In the genomic region with DNA sequence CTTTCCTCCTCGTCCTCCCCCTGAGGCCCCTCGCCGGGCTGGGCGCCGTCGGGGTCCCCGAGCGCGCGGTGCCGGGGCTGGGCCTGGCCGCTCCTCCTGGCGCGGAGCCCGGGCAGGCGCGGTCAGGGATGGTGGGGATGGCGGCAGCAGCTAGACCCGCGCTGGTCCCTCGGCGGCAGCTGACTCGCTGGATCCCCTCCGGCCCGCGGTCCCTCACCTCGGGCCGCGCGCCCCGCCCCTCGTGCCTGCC, we compare ENCODE assay signal across 8 cellular contexts. TPM values are rescaled to one million over a fixed set of nuclear protein-coding genes. Genes with fewer than 3 reads are reported as not detected.
DNase-seq lines count a peak whose midpoint lies in the region; TF ChIP-seq lines count a peak whose summit lies in the region.

A gene with protein sequence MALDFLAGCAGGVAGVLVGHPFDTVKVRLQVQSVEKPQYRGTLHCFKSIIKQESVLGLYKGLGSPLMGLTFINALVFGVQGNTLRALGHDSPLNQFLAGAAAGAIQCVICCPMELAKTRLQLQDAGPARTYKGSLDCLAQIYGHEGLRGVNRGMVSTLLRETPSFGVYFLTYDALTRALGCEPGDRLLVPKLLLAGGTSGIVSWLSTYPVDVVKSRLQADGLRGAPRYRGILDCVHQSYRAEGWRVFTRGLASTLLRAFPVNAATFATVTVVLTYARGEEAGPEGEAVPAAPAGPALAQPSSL (minus strand): TSS at position 189 of the 250 bp plus-strand sequence. CDS start 212 bp downstream, outside the sequence.

- H3K4me1 ChIP-seq in SJSA1 (replicated peaks), result peaks cover 45% of the 10 kb centered on the region

- no peaks in the 10 kb centered on the region for H3K27me3 Mint-ChIP-seq in osteocyte (ENCODE audit: unreplicated experiment)

- no peaks in the 10 kb centered on the region for H3K27me3 ChIP-seq in SJSA1 (replicated peaks)

- H3K4me3 ChIP-seq in SJSA1 (peak within 1 kb of the TSS; percentile 77), fibroblast of the aortic adventitia (ENCODE audit: low read depth, low read length) (peak within 1 kb of the TSS; percentile 79)

- H3K4me3 Mint-ChIP-seq in osteocyte (ENCODE audit: unreplicated experiment), result peak within 1 kb of the TSS; percentile 85

- H3K27ac Mint-ChIP-seq in osteocyte (ENCODE audit: unreplicated experiment), result peak within 1 kb of the TSS; percentile 63

- H3K27ac ChIP-seq in SJSA1, result no peak within 1 kb of the TSS; the same call in 1 of the 2 replicates

- H3K9me3 ChIP-seq in SJSA1 (replicated peaks), result no peaks in the 10 kb centered on the region

- no peaks in the 10 kb centered on the region for H3K36me3 Mint-ChIP-seq in osteocyte (ENCODE audit: unreplicated experiment)

- TF ChIP-seq CTCF in fibroblast of the aortic adventitia (IDR thresholded peaks at IDR 0.05; ENCODE audit: insufficient read depth, low read length) (no peak), osteocyte (IDR thresholded peaks at IDR 0.05) (no peak)

- peaks cover 50% of the 10 kb centered on the region for H3K4me1 Mint-ChIP-seq in osteocyte (ENCODE audit: unreplicated experiment)

- no peaks in the 10 kb centered on the region for H3K9me3 Mint-ChIP-seq in osteocyte (ENCODE audit: unreplicated experiment)

- peaks cover 16% of the 10 kb centered on the region for H3K36me3 ChIP-seq in SJSA1

- no peak for DNase-seq in Daoy (ENCODE audit: low read depth)
- DNase-seq in SJSA1 (ENCODE audit: low read depth in 1 of 2, low spot score in 2 of 2), result no peak
- no peak for DNase-seq in fibroblast of the aortic adventitia (ENCODE audit: low read depth)
- no peak for DNase-seq in osteocyte (ENCODE audit: extremely low spot score, unreplicated experiment)
- DNase-seq in SW480 (ENCODE audit: low spot score), result no peak
- DNase-seq in NCI-H187 (lab: John Stamatoyannopoulos, UW), result no peak
- no peak for DNase-seq in NCI-H2171 (lab: John Stamatoyannopoulos, UW)
- DNase-seq in COR-L47 (lab: John Stamatoyannopoulos, UW), result no peak

RNA-seq across cellular contexts. Expression of the gene that starts here (rescaled TPM):
- 30.7 and 34.7 TPM in 2 replicates for total RNA-seq in Daoy (2014; rRNA removed; shearing (Covaris generic))
- total RNA-seq in SJSA1 (2014; rRNA removed; shearing (Covaris generic)), result 13.2 and 22.3 TPM in 2 replicates
- total RNA-seq in fibroblast of the aortic adventitia (ENCODE audit: low replicate concordance) (10.4 and 11.5 TPM in 2 replicates), osteocyte (57.0 and 58.8 TPM in 2 replicates)
